Comparison of ENCODE assay signal across 16 cellular contexts in the genomic region with DNA sequence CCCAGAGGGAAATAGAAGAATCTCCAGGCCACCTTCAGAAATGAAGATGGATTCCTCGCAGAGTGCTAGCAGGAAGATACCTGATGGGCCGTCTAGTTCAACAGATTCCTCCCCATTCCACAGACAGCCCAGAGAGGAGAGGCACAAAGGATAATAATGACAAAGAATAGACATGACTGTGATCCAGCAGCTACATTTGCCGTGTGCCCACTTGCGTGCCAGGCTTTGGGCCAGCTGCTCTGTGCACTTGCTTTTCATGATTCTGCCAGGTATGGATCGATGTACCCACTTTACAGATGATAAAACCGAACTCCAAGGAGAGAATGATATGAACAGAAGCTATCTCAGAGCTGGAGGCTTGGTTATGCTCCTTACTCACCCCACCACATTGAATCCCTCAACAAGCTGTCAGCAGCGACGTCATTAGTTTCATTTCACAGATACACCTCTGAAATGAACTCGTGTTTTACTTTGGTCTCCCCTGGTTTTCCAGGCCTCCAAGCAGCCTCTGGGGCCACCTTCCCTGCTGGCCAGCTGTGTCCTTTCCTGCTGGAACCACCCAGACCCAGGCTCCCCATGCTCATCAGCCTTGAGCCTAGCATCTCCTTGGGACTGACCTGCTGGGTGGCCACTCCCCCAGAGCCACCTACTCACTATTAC. TPM values are rescaled to one million over a fixed set of nuclear protein-coding genes. Genes with fewer than 3 reads are reported as not detected.
DNase-seq lines count a peak whose midpoint lies in the region; ATAC-seq and TF ChIP-seq lines count a peak whose summit lies in the region.
"Had no signal": no experiment of that assay in that cellular context is flagged by ENCODE, and none has a peak within 500 bp of the region (broad histone marks: within the 10 kb centered on the region; RNA-seq: fewer than 3 reads in every experiment).

No MANE protein-coding gene starts in this region.

- H3K4me2 ChIP-seq in DOHH2 (ENCODE audit: low read length) (peak overlapping the region; percentile 97), OCI-LY3 (ENCODE audit: low read length) (peak overlapping the region; percentile 100)

- H3K4me1 ChIP-seq in DOHH2 (ENCODE audit: control insufficient read depth, low read length) (peaks cover 66% of the 10 kb centered on the region), OCI-LY3 (ENCODE audit: low read length) (peaks cover 62% of the 10 kb centered on the region)
- H3K4me1 ChIP-seq: SJSA1, upper lobe of left lung had no signal

- H4K20me1 ChIP-seq in DOHH2 (ENCODE audit: control insufficient read depth, insufficient read depth, low read depth, low read length) (no peaks in the 10 kb centered on the region), OCI-LY3 (ENCODE audit: insufficient read depth, low read length) (no peaks in the 10 kb centered on the region)

- no peak for TF ChIP-seq CTCF in DOHH2 (IDR thresholded peaks at IDR 0.05; ENCODE audit: low read depth, low read length, poor library complexity, severe bottlenecking)
- TF ChIP-seq CTCF in OCI-LY3 (IDR thresholded peaks at IDR 0.05; ENCODE audit: low read depth, low read length), result no peak

- H3K4me3 ChIP-seq in DOHH2 (ENCODE audit: low read length), result peak overlapping the region; percentile 79
- peak overlapping the region; percentile 75 for H3K4me3 ChIP-seq in OCI-LY3 (ENCODE audit: low read length)
- H3K4me3 ChIP-seq: SJSA1, upper lobe of left lung had no signal

- peaks cover under 1% of the 10 kb centered on the region for H3K36me3 Mint-ChIP-seq in natural killer cell treated with Interleukin-12 subunit alpha and Interleukin-12 subunit beta and Interleukin-15 and Interleukin-18, amount 100 ng/mL, for 72 hours

- no peak overlapping the region for H3K27ac Mint-ChIP-seq in natural killer cell treated with Interleukin-12 subunit alpha and Interleukin-12 subunit beta and Interleukin-15 and Interleukin-18, amount 100 ng/mL, for 72 hours
- H3K27ac Mint-ChIP-seq: activated T-helper 1 cell treated with anti-CD3 and anti-CD28 coated beads, Interleukin-12 subunit alpha, Interleukin-12 subunit beta, Interleukin-2, Interleukin-4 antibody, amounts not matched to agents 30 ng/mL and 10 ng/mL and 1 ng/mL, durations not matched to agents 14 hours and 24 hours and 36 hours had no signal

- H3K27ac ChIP-seq in DOHH2 (ENCODE audit: low read depth, low read length) (peak overlapping the region; percentile 99), OCI-LY3 (ENCODE audit: low read length) (peak overlapping the region; percentile 99)
- H3K27ac ChIP-seq: SJSA1, upper lobe of left lung had no signal

- no peaks in the 10 kb centered on the region for H3K9me3 Mint-ChIP-seq in natural killer cell treated with Interleukin-12 subunit alpha and Interleukin-12 subunit beta and Interleukin-15 and Interleukin-18, amount 100 ng/mL, for 72 hours

- no peaks in the 10 kb centered on the region for H3K4me1 Mint-ChIP-seq in natural killer cell treated with Interleukin-12 subunit alpha and Interleukin-12 subunit beta and Interleukin-15 and Interleukin-18, amount 100 ng/mL, for 72 hours (ENCODE audit: low read depth in 2 of 2)

- no peak overlapping the region for H3K4me3 Mint-ChIP-seq in natural killer cell treated with Interleukin-12 subunit alpha and Interleukin-12 subunit beta and Interleukin-15 and Interleukin-18, amount 100 ng/mL, for 72 hours
- H3K4me3 Mint-ChIP-seq: activated T-helper 1 cell treated with anti-CD3 and anti-CD28 coated beads, Interleukin-12 subunit alpha, Interleukin-12 subunit beta, Interleukin-2, Interleukin-4 antibody, amounts not matched to agents 30 ng/mL and 10 ng/mL and 1 ng/mL, durations not matched to agents 14 hours and 24 hours and 36 hours had no signal

- no peak overlapping the region for H2AFZ ChIP-seq in OCI-LY3 (ENCODE audit: low read depth, low read length)

- H3F3A ChIP-seq in DOHH2 (ENCODE audit: control insufficient read depth, insufficient read depth), result peaks cover 31% of the 10 kb centered on the region

- DNase-seq in NCI-H2081 (lab: John Stamatoyannopoulos, UW) (no peak), RPMI8226 (no peak)
- DNase-seq in stimulated activated CD4-positive, alpha-beta T cell treated with anti-CD3 and anti-CD28 coated beads, Interleukin-4, amount 100 ng/mL, for 1 hour, result no peak
- DNase-seq in natural killer cell treated with Interleukin-12 subunit alpha and Interleukin-12 subunit beta and Interleukin-15 and Interleukin-18, amount 100 ng/mL, for 72 hours (ENCODE audit: low spot score), result no peak
- DNase-seq: activated CD4-positive, alpha-beta T cell treated with anti-CD3 and anti-CD28 coated beads for 1 hour; DMS79; effector CD8-positive, alpha-beta T cell; NCI-H1694; NCI-H82 had no signal

- peaks cover 2% of the 10 kb centered on the region; the same call in 1 of the 2 replicates for H3K36me3 ChIP-seq in DOHH2 (ENCODE audit: control insufficient read depth, low read length)
- no peaks in the 10 kb centered on the region for H3K36me3 ChIP-seq in OCI-LY3 (replicated peaks; ENCODE audit: low read depth, low read length)
- H3K36me3 ChIP-seq: SJSA1, upper lobe of left lung had no signal

- H3K9me3 ChIP-seq in DOHH2 (ENCODE audit: control insufficient read depth, insufficient read depth, low read length) (peaks cover 4% of the 10 kb centered on the region), OCI-LY3 (ENCODE audit: insufficient read depth, low read length) (0 out of 2 replicates have a peak, but pooled peaks cover 3% of the 10 kb centered on the region)
- H3K9me3 ChIP-seq: SJSA1 had no signal

- peak overlapping the region; percentile 98 for H3K9ac ChIP-seq in OCI-LY3 (ENCODE audit: low read length)

- no peaks in the 10 kb centered on the region for H3K27me3 ChIP-seq in DOHH2 (ENCODE audit: control insufficient read depth, low read length)
- no peaks in the 10 kb centered on the region for H3K27me3 ChIP-seq in OCI-LY3 (ENCODE audit: low read depth, low read length)
- H3K27me3 ChIP-seq: SJSA1, upper lobe of left lung had no signal

- H3K79me2 ChIP-seq in DOHH2 (ENCODE audit: control insufficient read depth, low read length), result peaks cover 4% of the 10 kb centered on the region; the same call in 1 of the 2 replicates
- peaks cover 3% of the 10 kb centered on the region; the same call in 1 of the 2 replicates for H3K79me2 ChIP-seq in OCI-LY3 (ENCODE audit: low read length)

- no peaks in the 10 kb centered on the region for H3K9me2 ChIP-seq in DOHH2 (replicated peaks; ENCODE audit: control insufficient read depth, low read length)

- peaks cover 0 to 7% of the 10 kb centered on the region in 2 donors for H3K27me3 Mint-ChIP-seq in natural killer cell treated with Interleukin-12 subunit alpha and Interleukin-12 subunit beta and Interleukin-15 and Interleukin-18, amount 100 ng/mL, for 72 hours

- ATAC-seq in GM19025 (IDR thresholded peaks at IDR 0.05; ENCODE audit: low read depth, unreplicated experiment) (peak; percentile 10), HG02840 (IDR thresholded peaks at IDR 0.05; ENCODE audit: low FRiP score, unreplicated experiment) (peak; percentile 3)
- ATAC-seq in natural killer cell treated with Interleukin-12 subunit alpha and Interleukin-12 subunit beta and Interleukin-15 and Interleukin-18, amount 100 ng/mL, for 72 hours, result no peak

RNA-seq across cellular contexts. Expression of gene WDFY4, which starts 11.9 kb away (rescaled TPM):
- 1 to 10 TPM in 1 of 2 donors, not detected in 1; 2.0 TPM for total RNA-seq in natural killer cell treated with Interleukin-12 subunit alpha and Interleukin-12 subunit beta and Interleukin-15 and Interleukin-18, amount 100 ng/mL, for 72 hours

Comparison
In these comparisons a context has a peak if more than half of its experiments do, and no peak if none do; other contexts are left out.
1. ATAC-seq: peak in GM19025 (single experiment) and HG02840 (single experiment); none in natural killer cell treated with Interleukin-12 subunit alpha and Interleukin-12 subunit beta and Interleukin-15 and Interleukin-18, amount 100 ng/mL, for 72 hours (0 of 2).